In genomic region chr10:131609176-131609575, GRCh38 we compare ENCODE assay signal across 28 cellular contexts.
"Had no signal": no experiment of that assay in that cellular context is flagged by ENCODE, and none has a peak within 500 bp of the region (broad histone marks: within the 10 kb centered on the region; RNA-seq: fewer than 3 reads in every experiment).

No MANE protein-coding gene starts in this region.

- H2AFZ ChIP-seq: hepatocyte, neural progenitor cell had no signal

- H3K4me1 ChIP-seq: heart right ventricle, neural progenitor cell, prostate gland, suprapubic skin, tibial artery, vagina had no signal

- H3K27ac Mint-ChIP-seq: mesothelial cell of epicardium; natural killer cell; nephron progenitor cell; neural progenitor cell; stimulated activated naive B cell treated with anti-CD40 and anti-IgM and Interleukin-4, amounts not matched to agents 10 μg/mL and 1 μg/mL and 100 μg/mL, for 72 hours had no signal

- H3K27ac ChIP-seq: heart right ventricle, hepatocyte, neural progenitor cell, ovary, prostate gland, skin epidermis, suprapubic skin, thoracic aorta, tibial artery, vagina had no signal

- H3K4me2 ChIP-seq: hepatocyte, neural progenitor cell had no signal

- H3K79me2 ChIP-seq: hepatocyte had no signal

- ATAC-seq: heart right ventricle; left lobe of liver; natural killer cell; right cardiac atrium; sciatic nerve; stimulated activated naive B cell treated with anti-CD40 and anti-IgM and Interleukin-4, amounts not matched to agents 10 μg/mL and 1 μg/mL and 100 μg/mL, for 72 hours; stimulated activated naive CD8-positive, alpha-beta T cell treated with anti-CD3 and anti-CD28 coated beads, Interleukin-15, Interleukin-2, amounts not matched to agents 100 U/mL and 50 U/mL, for 24 hours had no signal

- H3K36me3 Mint-ChIP-seq: mesothelial cell of epicardium, natural killer cell, neural progenitor cell had no signal

- H3K4me3 ChIP-seq: heart right ventricle, hepatocyte, lung, neural progenitor cell, ovary, prostate gland, skin epidermis, suprapubic skin, thoracic aorta, tibial artery, vagina had no signal

- H3K4me3 Mint-ChIP-seq: mesothelial cell of epicardium; naive B cell; natural killer cell; nephron progenitor cell; neural progenitor cell; stimulated activated naive B cell treated with anti-CD40 and anti-IgM and Interleukin-4, amounts not matched to agents 10 μg/mL and 1 μg/mL and 100 μg/mL, for 72 hours had no signal

- H3K9me3 ChIP-seq: ovary, prostate gland, vagina had no signal

- H3K36me3 ChIP-seq: heart right ventricle, neural progenitor cell, ovary, prostate gland, suprapubic skin, thoracic aorta, tibial artery, vagina had no signal

- H3K4me1 Mint-ChIP-seq: mesothelial cell of epicardium; naive B cell; natural killer cell; nephron progenitor cell; neural progenitor cell; stimulated activated naive B cell treated with anti-CD40 and anti-IgM and Interleukin-4, amounts not matched to agents 10 μg/mL and 1 μg/mL and 100 μg/mL, for 72 hours had no signal

- H3K9ac ChIP-seq: neural progenitor cell had no signal

- H3K27me3 ChIP-seq: hepatocyte, ovary, vagina had no signal

- DNase-seq: heart right ventricle; islet precursor cell; mesendoderm; naive B cell; natural killer cell; nephron progenitor cell; ovary; retina; right cardiac atrium; stimulated activated CD4-positive, alpha-beta T cell treated with anti-CD3 and anti-CD28 coated beads, Interleukin-12 subunit alpha, Interleukin-12 subunit beta, amount 100 ng/mL, for 4 hours; stimulated activated CD4-positive, alpha-beta T cell treated with anti-CD3 and anti-CD28 coated beads, Interleukin-15, amount 100 ng/mL, for 24 hours; stimulated activated CD4-positive, alpha-beta T cell treated with anti-CD3 and anti-CD28 coated beads, Interleukin-2, amount 100 ng/mL, for 24 hours; stimulated activated CD4-positive, alpha-beta T cell treated with anti-CD3 and anti-CD28 coated beads, Interleukin-4, amount 100 ng/mL, for 1 hour; stimulated activated naive B cell treated with anti-CD40 and anti-IgM and Interleukin-4, amounts not matched to agents 10 μg/mL and 1 μg/mL and 100 μg/mL, for 72 hours; stimulated activated naive CD8-positive, alpha-beta T cell treated with anti-CD3 and anti-CD28 coated beads, Interleukin-15, Interleukin-2, amounts not matched to agents 100 U/mL and 50 U/mL, for 24 hours; tibial artery; trophoblast cell had no signal
